18 cellular contexts compared by ENCODE assay signal in the genomic region with DNA sequence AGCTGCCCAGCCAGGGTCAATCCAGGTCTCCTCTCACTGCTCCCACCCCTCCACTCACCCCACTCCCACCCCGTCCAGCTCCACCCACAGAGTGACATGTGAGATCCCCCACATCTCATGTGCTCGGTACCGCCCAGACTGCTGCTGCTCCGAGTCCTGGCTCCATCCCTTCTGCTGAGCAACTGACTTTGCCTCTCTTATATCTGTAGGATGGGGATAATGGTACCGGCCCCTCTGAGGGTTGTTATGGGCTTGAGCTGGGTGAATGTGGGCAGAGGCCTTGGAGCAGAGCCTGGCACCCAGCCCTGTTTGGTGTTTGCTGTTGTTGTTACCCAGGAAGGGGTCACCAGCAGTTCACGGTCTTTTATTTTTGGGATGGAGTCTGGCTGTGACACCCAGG.
DNase-seq lines count a peak whose midpoint lies in the region; ATAC-seq, FAIRE-seq and TF ChIP-seq lines count a peak whose summit lies in the region.
"Had no signal": no experiment of that assay in that cellular context is flagged by ENCODE, and none has a peak within 500 bp of the region (broad histone marks: within the 10 kb centered on the region; RNA-seq: fewer than 3 reads in every experiment).

No MANE protein-coding gene starts in this region.

- ATAC-seq in right lobe of liver: peak; percentile 8 to 56 (median 43)
- ATAC-seq: activated T-cell treated with anti-CD3 and anti-CD28 coated beads, Interleukin-2, amount 50 U/mL, for 72 hours had no signal

- no peaks in the 10 kb centered on the region for H3K27me3 Mint-ChIP-seq in activated CD4-positive, alpha-beta memory T cell treated with anti-CD3 and anti-CD28 coated beads, Interleukin-2, amount 10 ng/mL, durations not matched to agents 7 days and 5 days
- H3K27me3 Mint-ChIP-seq: activated CD4-positive, alpha-beta memory T cell treated with anti-CD3 and anti-CD28 coated beads for 36 hours; activated naive CD8-positive, alpha-beta T cell had no signal

- WGBS in esophagus, 2 donors: 79 to 83% methylated on average over 6 of the region's 6 CpGs
- 33% methylated on average over 1 of the region's 6 CpGs for WGBS in right lobe of liver (ENCODE audit: insufficient coverage, low coverage, low lambda C conversion rate, missing lambda C conversion rate)
- whole genome bisulfite sequencing in spleen, 5 donors: 79 to 87% (median 84%) methylated on average over 6 of the region's 6 CpGs

- no peak overlapping the region for H3K27ac ChIP-seq in HEK293 (ENCODE audit: extremely low read depth, low read depth, low read length)
- peak overlapping the region; percentile 54 to 69 for H3K27ac ChIP-seq in esophagus (ENCODE audit: low read depth in 2 of 2, low read length in 1 of 2)
- H3K27ac ChIP-seq in right lobe of liver: no peak overlapping the region
- peak overlapping the region in 7 of 8 donors; percentile 15 to 84 (median 72) for H3K27ac ChIP-seq in spleen
- no peak overlapping the region for H3K27ac ChIP-seq in kidney (ENCODE audit: low read depth in 2 of 2, low read length in 2 of 2)

- FAIRE-seq in kidney (lab: Jason Lieb, UNC): no peak
- FAIRE-seq: small intestine had no signal

- no peak overlapping the region for H3K27ac Mint-ChIP-seq in activated CD4-positive, alpha-beta memory T cell treated with anti-CD3 and anti-CD28 coated beads, Interleukin-2, amount 10 ng/mL, durations not matched to agents 7 days and 5 days
- H3K27ac Mint-ChIP-seq: activated CD4-positive, alpha-beta memory T cell treated with anti-CD3 and anti-CD28 coated beads for 36 hours; activated naive CD8-positive, alpha-beta T cell; activated T-cell treated with anti-CD3 and anti-CD28 coated beads, Interleukin-2, amount 50 U/mL, for 72 hours had no signal

- no peak overlapping the region for H3K4me3 Mint-ChIP-seq in activated CD4-positive, alpha-beta memory T cell treated with anti-CD3 and anti-CD28 coated beads, Interleukin-2, amount 10 ng/mL, durations not matched to agents 7 days and 5 days
- H3K4me3 Mint-ChIP-seq: activated CD4-positive, alpha-beta memory T cell treated with anti-CD3 and anti-CD28 coated beads for 36 hours; activated naive CD8-positive, alpha-beta T cell; activated T-cell treated with anti-CD3 and anti-CD28 coated beads, Interleukin-2, amount 50 U/mL, for 72 hours; H9 had no signal

- H3K9me3 ChIP-seq in HEK293 (ENCODE audit: control insufficient read depth, insufficient read depth, low read depth, low read length): no peaks in the 10 kb centered on the region
- no peaks in the 10 kb centered on the region for H3K9me3 ChIP-seq in esophagus (ENCODE audit: control insufficient read depth in 2 of 2, insufficient read depth in 1 of 2, low read depth in 1 of 2, low read length in 1 of 2)
- no peaks in the 10 kb centered on the region for H3K9me3 ChIP-seq in right lobe of liver
- H3K9me3 ChIP-seq in spleen: no peaks in the 10 kb centered on the region
- H3K9me3 ChIP-seq in kidney (ENCODE audit: control insufficient read depth in 1 of 2, low read length in 2 of 2): no peaks in the 10 kb centered on the region

- CTCF ChIA-PET in HEK293 (lab: Yijun Ruan, JAX): interaction anchor here (0.6 to 1.2 kb wide), 3 partner anchors 9 to 117 kb away, joined by 4 to 7 read pairs (median 4); no protein-coding TSS in a partner anchor
- CTCF ChIA-PET in activated CD4-positive, alpha-beta memory T cell treated with anti-CD3 and anti-CD28 coated beads, Interleukin-2, amount 10 ng/mL, durations not matched to agents 7 days and 5 days (lab: Charles Lee): interaction anchor here (2.0 kb wide), 1 partner anchor 48 kb away, joined by 10 read pairs; no protein-coding TSS in a partner anchor

- H3K9ac ChIP-seq in kidney (ENCODE audit: low read length in 2 of 2): no peak overlapping the region

- H3K27me3 ChIP-seq in esophagus (ENCODE audit: control insufficient read depth in 1 of 2, insufficient read depth in 2 of 2, low read length in 2 of 2) (no peaks in the 10 kb centered on the region), right lobe of liver (no peaks in the 10 kb centered on the region), spleen (replicated peaks in 1 of 7) (peaks cover 0 to 5% (median 0%) of the 10 kb centered on the region in 7 donors)

- no peak overlapping the region for H3K4me3 ChIP-seq in HEK293 (ENCODE audit: low read depth, low read length)
- no peak overlapping the region for H3K4me3 ChIP-seq in esophagus (ENCODE audit: low read depth in 1 of 2, low read length in 2 of 2)
- no peak overlapping the region for H3K4me3 ChIP-seq in right lobe of liver
- no peak overlapping the region for H3K4me3 ChIP-seq in spleen
- no peak overlapping the region for H3K4me3 ChIP-seq in kidney (ENCODE audit: low read length in 2 of 2)

- TF ChIP-seq POLR2A in right lobe of liver (IDR thresholded peaks at IDR 0.05): no peak
- no peak for TF ChIP-seq POLR2A in spleen (IDR thresholded peaks at IDR 0.05)

- no peaks in the 10 kb centered on the region for H3K36me3 ChIP-seq in HEK293 (ENCODE audit: control insufficient read depth in 2 of 2, insufficient read depth in 1 of 2, low read length in 2 of 2)
- no peaks in the 10 kb centered on the region for H3K36me3 ChIP-seq in esophagus (ENCODE audit: control insufficient read depth in 2 of 2, insufficient read depth in 2 of 2, low read length in 1 of 2)
- no peaks in the 10 kb centered on the region for H3K36me3 ChIP-seq in right lobe of liver
- no peaks in the 10 kb centered on the region for H3K36me3 ChIP-seq in spleen
- no peaks in the 10 kb centered on the region for H3K36me3 ChIP-seq in kidney (ENCODE audit: control insufficient read depth in 1 of 2, insufficient read depth in 2 of 2, low read length in 2 of 2)

- intact Hi-C loops in right lobe of liver (cut with DNase I) (no loop called here), spleen (cut with DNase I; ENCODE audit: low total_unique reads) (no loop called here), kidney (cut with DNase I) (no loop called here)

- POLR2A ChIA-PET in HEK293 (lab: Yijun Ruan, JAX): no interaction called here
- POLR2A ChIA-PET in activated CD4-positive, alpha-beta memory T cell treated with anti-CD3 and anti-CD28 coated beads, Interleukin-2, amount 10 ng/mL, durations not matched to agents 7 days and 5 days (lab: Charles Lee): no interaction called here

- DNase-seq in right lobe of liver (no peak), spleen (no peak), midbrain (lab: John Stamatoyannopoulos, UW) (no peak), T1000 (lab: John Stamatoyannopoulos, UW) (no peak), kidney (no peak)
- DNase-seq in activated CD4-positive, alpha-beta memory T cell treated with anti-CD3 and anti-CD28 coated beads, Interleukin-2, amount 10 ng/mL, durations not matched to agents 7 days and 5 days: no peak
- DNase-seq: activated CD4-positive, alpha-beta memory T cell treated with anti-CD3 and anti-CD28 coated beads for 36 hours; activated T-cell treated with anti-CD3 and anti-CD28 coated beads, Interleukin-2, amount 50 U/mL, for 72 hours; dermis blood vessel endothelial cell; GDM1; H9; NCI-H2171; NCI-H748 treated with DMSO at 0.1 percent for 48 hours; small intestine; stimulated activated CD4-positive, alpha-beta T cell treated with anti-CD3 and anti-CD28 coated beads, Interleukin-4, amount 100 ng/mL, for 24 hours had no signal

- H3K4me1 ChIP-seq in HEK293 (ENCODE audit: control insufficient read depth, insufficient read depth, low read length) (no peaks in the 10 kb centered on the region), esophagus (ENCODE audit: control insufficient read depth in 2 of 2, insufficient read depth in 2 of 2, low read length in 1 of 2) (peaks cover 0 to 10% of the 10 kb centered on the region in 2 donors), right lobe of liver (no peaks in the 10 kb centered on the region), spleen (peaks cover 8 to 66% (median 34%) of the 10 kb centered on the region in 6 donors), kidney (ENCODE audit: control insufficient read depth in 1 of 2, insufficient read depth in 1 of 2, low read depth in 1 of 2, low read length in 2 of 2) (no peaks in the 10 kb centered on the region)

- no peak for TF ChIP-seq CTCF in HEK293 (tag by site-specific recombination; IDR thresholded peaks at IDR 0.05)
- TF ChIP-seq CTCF in right lobe of liver (IDR thresholded peaks at IDR 0.05): no peak
- no peak for TF ChIP-seq CTCF in spleen (IDR thresholded peaks at IDR 0.05 in 8 of 11, conservative IDR thresholded peaks at IDR 0.05 in 3 of 11)
- TF ChIP-seq CTCF in kidney (IDR thresholded peaks at IDR 0.05; ENCODE audit: borderline replicate concordance, extremely low read depth, insufficient read depth): no peak

- no peaks in the 10 kb centered on the region for H3K9me3 Mint-ChIP-seq in activated CD4-positive, alpha-beta memory T cell treated with anti-CD3 and anti-CD28 coated beads, Interleukin-2, amount 10 ng/mL, durations not matched to agents 7 days and 5 days
- H3K9me3 Mint-ChIP-seq: activated CD4-positive, alpha-beta memory T cell treated with anti-CD3 and anti-CD28 coated beads for 36 hours; activated T-cell treated with anti-CD3 and anti-CD28 coated beads, Interleukin-2, amount 50 U/mL, for 72 hours; H9 had no signal

- no peaks in the 10 kb centered on the region for H3K4me1 Mint-ChIP-seq in activated CD4-positive, alpha-beta memory T cell treated with anti-CD3 and anti-CD28 coated beads, Interleukin-2, amount 10 ng/mL, durations not matched to agents 7 days and 5 days

- no peaks in the 10 kb centered on the region for H3K36me3 Mint-ChIP-seq in activated CD4-positive, alpha-beta memory T cell treated with anti-CD3 and anti-CD28 coated beads, Interleukin-2, amount 10 ng/mL, durations not matched to agents 7 days and 5 days (ENCODE audit: low read depth)
- H3K36me3 Mint-ChIP-seq: activated CD4-positive, alpha-beta memory T cell treated with anti-CD3 and anti-CD28 coated beads for 36 hours; activated naive CD8-positive, alpha-beta T cell had no signal

TF ChIP-seq in HEK293, 187 proteins besides CTCF, POLR2A, EP300 and RAD21 (continues in another document):
- no peak for TF ChIP-seq ZNF114 (tag by site-specific recombination; IDR thresholded peaks at IDR 0.05)
- no peak for TF ChIP-seq OVOL3 (tag by site-specific recombination; IDR thresholded peaks at IDR 0.05)
- TF ChIP-seq ZFP3 (tag by site-specific recombination; IDR thresholded peaks at IDR 0.05; ENCODE audit: low read depth): no peak
- no peak for TF ChIP-seq ZNF585B (tag by site-specific recombination; IDR thresholded peaks at IDR 0.05)
- TF ChIP-seq, protein P1, sequence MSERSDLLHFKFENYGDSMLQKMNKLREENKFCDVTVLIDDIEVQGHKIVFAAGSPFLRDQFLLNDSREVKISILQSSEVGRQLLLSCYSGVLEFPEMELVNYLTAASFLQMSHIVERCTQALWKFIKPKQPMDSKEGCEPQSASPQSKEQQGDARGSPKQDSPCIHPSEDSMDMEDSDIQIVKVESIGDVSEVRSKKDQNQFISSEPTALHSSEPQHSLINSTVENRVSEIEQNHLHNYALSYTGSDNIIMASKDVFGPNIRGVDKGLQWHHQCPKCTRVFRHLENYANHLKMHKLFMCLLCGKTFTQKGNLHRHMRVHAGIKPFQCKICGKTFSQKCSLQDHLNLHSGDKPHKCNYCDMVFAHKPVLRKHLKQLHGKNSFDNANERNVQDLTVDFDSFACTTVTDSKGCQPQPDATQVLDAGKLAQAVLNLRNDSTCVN (tag by site-specific recombination; optimal IDR thresholded peaks at IDR 0.05): no peak
- TF ChIP-seq ZNF239 (tag by site-specific recombination; IDR thresholded peaks at IDR 0.05): no peak

Comparison
In these comparisons a context has a peak if more than half of its experiments do, and no peak if none do; other contexts are left out.
1. H3K27ac ChIP-seq: peak in esophagus (2 of 2) and spleen (7 of 8); none in HEK293 (single experiment), right lobe of liver (0 of 3) and kidney (0 of 2).